ENCODE assay signal across 2 cellular contexts in genomic region chr14:31006703-31007102, GRCh38.
TF ChIP-seq lines count a peak whose summit lies in the region.

No MANE protein-coding gene starts in this region.

TF ChIP-seq in HepG2, 621 proteins besides CTCF, POLR2A, EP300 and RAD21 (continues in another document):
- TF ChIP-seq CHD4 (IDR thresholded peaks at IDR 0.05; ENCODE audit: borderline replicate concordance, low read length) (no peak), PAWR (CRISPR knock-in tag; IDR thresholded peaks at IDR 0.05; ENCODE audit: borderline replicate concordance) (no peak), ZNF891 (CRISPR knock-in tag; IDR thresholded peaks at IDR 0.05) (no peak), CENPX (CRISPR knock-in tag; IDR thresholded peaks at IDR 0.05) (no peak), ZNF160 (CRISPR knock-in tag; IDR thresholded peaks at IDR 0.05) (no peak), NCOA2 (CRISPR knock-in tag; IDR thresholded peaks at IDR 0.05) (no peak), NR3C1 (CRISPR knock-in tag; IDR thresholded peaks at IDR 0.05) (no peak), KAT8 (CRISPR knock-in tag; IDR thresholded peaks at IDR 0.05) (no peak), ZNF331 (CRISPR knock-in tag; IDR thresholded peaks at IDR 0.05) (no peak), SSRP1 (CRISPR knock-in tag; IDR thresholded peaks at IDR 0.05) (peak; percentile 65; the same call in 1 of the 2 replicates), ZNF776 (CRISPR knock-in tag; IDR thresholded peaks at IDR 0.05) (no peak), ZNF121 (CRISPR knock-in tag; IDR thresholded peaks at IDR 0.05) (peak; percentile 52; the same call in 1 of the 2 replicates), ZNF816 (CRISPR knock-in tag; IDR thresholded peaks at IDR 0.05; ENCODE audit: borderline replicate concordance) (no peak), HNRNPLL (IDR thresholded peaks at IDR 0.05; ENCODE audit: low read depth, low read length, poor library complexity, severe bottlenecking) (no peak), PAF1 (CRISPR knock-in tag; IDR thresholded peaks at IDR 0.05) (no peak), ZBTB1 (CRISPR knock-in tag; IDR thresholded peaks at IDR 0.05; ENCODE audit: borderline replicate concordance) (no peak), ZFP36L1 (CRISPR knock-in tag; IDR thresholded peaks at IDR 0.05) (no peak), NFATC3 (CRISPR knock-in tag; IDR thresholded peaks at IDR 0.05) (no peak), HCFC1 (IDR thresholded peaks at IDR 0.05; ENCODE audit: low read depth, low read length) (no peak), ZNF747 (CRISPR knock-in tag; IDR thresholded peaks at IDR 0.05; ENCODE audit: borderline replicate concordance) (0 out of 2 replicates have a peak, but pooled peaks have one; percentile 11), ZNF704 (CRISPR knock-in tag; IDR thresholded peaks at IDR 0.05; ENCODE audit: borderline replicate concordance) (no peak), ZUFSP (CRISPR knock-in tag; IDR thresholded peaks at IDR 0.05; ENCODE audit: borderline replicate concordance) (no peak)

TF ChIP-seq in WTC11, 78 proteins besides CTCF, POLR2A, EP300 and RAD21:
- TF ChIP-seq USF1 (CRISPR knock-in tag; IDR thresholded peaks at IDR 0.05): no peak
- TF ChIP-seq ZNF121 (CRISPR knock-in tag; IDR thresholded peaks at IDR 0.05): peak; percentile 51; the same call in 1 of the 2 replicates
TF ChIP-seq in WTC11: peak in this region for 1.
